In the genomic region with DNA sequence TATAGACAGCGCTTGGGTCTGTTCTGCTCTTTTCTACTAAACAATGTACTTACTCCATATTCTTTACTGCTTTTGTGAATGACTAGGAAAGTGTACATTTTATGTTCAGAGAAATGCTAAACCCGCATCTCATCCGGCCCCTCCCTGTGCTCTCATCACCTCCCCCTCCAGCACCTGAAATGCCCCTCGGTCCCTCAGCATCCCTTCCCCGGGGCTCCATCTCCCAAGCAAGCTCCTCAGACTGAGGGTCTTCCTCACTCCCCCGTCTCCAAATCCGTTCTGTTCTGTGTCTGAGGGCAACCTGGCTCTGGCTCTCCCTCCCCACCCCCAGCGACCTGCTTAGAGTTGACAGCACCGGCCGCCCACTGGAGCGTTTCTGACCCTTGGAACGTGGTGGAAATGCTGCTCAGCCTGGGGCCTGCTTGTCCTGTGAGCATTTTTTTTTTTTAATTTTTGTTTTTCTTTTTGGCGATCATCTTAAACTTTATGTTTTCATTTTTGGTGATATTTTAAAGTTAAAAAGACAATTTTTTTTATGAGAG, we compare ENCODE assay signal across 8 cellular contexts. TPM values are rescaled to one million over a fixed set of nuclear protein-coding genes. Genes with fewer than 3 reads are reported as not detected.
DNase-seq lines count a peak whose midpoint lies in the region; ATAC-seq and TF ChIP-seq lines count a peak whose summit lies in the region.

No MANE protein-coding gene starts in this region.

- H3K9me2 ChIP-seq in HCT116 (ENCODE audit: insufficient read depth): no peaks in the 10 kb centered on the region

- no peak for TF ChIP-seq RAD21 in HCT116 (IDR thresholded peaks at IDR 0.05; ENCODE audit: low read depth)

- POLR2A ChIA-PET in HCT116 (lab: Charles Lee) (no interaction called here), WTC11 (lab: Charles Lee) (no interaction called here)

- intact Hi-C loops in HCT116 (cut with micrococcal nuclease): loop anchor here (10.0 kb wide), 1 partner anchor 267 kb away; no protein-coding TSS in a partner anchor

- TF ChIP-seq CTCF in HCT116 (IDR thresholded peaks at IDR 0.05 in 2 of 3, conservative IDR thresholded peaks at IDR 0.05 in 1 of 3; ENCODE audit: borderline replicate concordance in 1 of 3, insufficient read depth in 1 of 3, low read depth in 2 of 3, low read length in 2 of 3): no peak
- TF ChIP-seq CTCF in WTC11 (IDR thresholded peaks at IDR 0.05): no peak

- ATAC-seq in HCT116 (no peak), WTC11 (no peak)

- H3K4me3 Mint-ChIP-seq in WTC11: peak overlapping the region; percentile 71

- H3K9me3 ChIP-seq in HCT116 (ENCODE audit: control insufficient read depth in 1 of 2, insufficient read depth in 1 of 2, low read depth in 1 of 2, low read length in 2 of 2): peaks cover 0 to 8% of the 10 kb centered on the region in 2 experiments; a peak in 1 of 4 replicates

- H3K4me3 ChIP-seq in HCT116 (replicated peaks in 1 of 2; ENCODE audit: low read depth in 1 of 2, low read length in 2 of 2): peak overlapping the region; percentile 61 to 65
- H3K4me3 ChIP-seq in iPS-11a (ENCODE audit: low read depth, low read length): peak overlapping the region; percentile 67
- peak overlapping the region; percentile 67 to 92 (median 81) for H3K4me3 ChIP-seq in skin epidermis

- peaks cover 4% of the 10 kb centered on the region; the same call in 1 of the 2 replicates for H3K9me3 Mint-ChIP-seq in WTC11

- H3K27me3 Mint-ChIP-seq in WTC11 (ENCODE audit: low read depth): no peaks in the 10 kb centered on the region

- peaks cover 12% of the 10 kb centered on the region for H3K4me1 Mint-ChIP-seq in WTC11

- H4K20me1 ChIP-seq in HCT116 (ENCODE audit: insufficient read depth): no peaks in the 10 kb centered on the region

- H3K9ac ChIP-seq in HCT116 (ENCODE audit: low read length): peak overlapping the region; percentile 67

- no peak for TF ChIP-seq POLR2A in HCT116 (IDR thresholded peaks at IDR 0.05; ENCODE audit: borderline replicate concordance, extremely low read depth, insufficient read depth, insufficient read length)

- H3K4me1 ChIP-seq in HCT116 (ENCODE audit: control insufficient read depth in 1 of 2, insufficient read depth in 2 of 2, low read length in 2 of 2): peaks cover 9 to 31% of the 10 kb centered on the region in 2 experiments

- peak overlapping the region; percentile 95 for H3K4me2 ChIP-seq in HCT116 (ENCODE audit: low read length)

- H3K27ac Mint-ChIP-seq in WTC11: no peak overlapping the region

- H3K36me3 Mint-ChIP-seq in WTC11: peaks cover 14% of the 10 kb centered on the region

- peaks cover 10% of the 10 kb centered on the region for H3K79me2 ChIP-seq in HCT116 (ENCODE audit: insufficient read depth, low read length)

- CTCF ChIA-PET in HCT116 (lab: Charles Lee) (no interaction called here), WTC11 (lab: Charles Lee) (interaction anchor here (0.8 kb wide), 1 partner anchor 12 kb away, joined by 3 read pairs; no protein-coding TSS in a partner anchor)

- BruUV-seq in HCT116 (replicated peaks; lab: Mats Ljungman, UMichigan): no TSS peak

- no peaks in the 10 kb centered on the region for H3K27me3 ChIP-seq in HCT116 (ENCODE audit: insufficient read depth, low read length)

- no peak overlapping the region for H2AFZ ChIP-seq in HCT116 (ENCODE audit: low read depth, low read length, poor library complexity, severe bottlenecking)

- H3K36me3 ChIP-seq in HCT116 (ENCODE audit: control insufficient read depth in 1 of 2, insufficient read depth in 2 of 2, low read length in 2 of 2): peaks cover 2 to 8% of the 10 kb centered on the region in 2 experiments; a peak in 2 of 4 replicates

- RAD21 ChIA-PET in HCT116 (lab: Charles Lee; ENCODE audit: low non-redundant PET in 1 of 2, low total read pairs in 2 of 2, uncharacterized antibody in 2 of 2, unreplicated experiment in 2 of 2): no interaction called here

- H3K27ac ChIP-seq in HCT116 (ENCODE audit: low read depth, low read length) (no peak overlapping the region; the same call in 1 of the 2 replicates), skin epidermis (peak overlapping the region in 5 of 21 experiments; percentile 67 to 92 (median 86))

- DNase-seq in HCT116 (ENCODE audit: low read depth, low spot score): no peak
- DNase-seq in WTC11 (ENCODE audit: low spot score): no peak
- no peak for DNase-seq in activated effector memory CD4-positive, alpha-beta T cell treated with anti-CD3 and anti-CD28 coated beads, Interleukin-2, amount 50 U/mL, for 16 hours
- DNase-seq in DMS79 (lab: John Stamatoyannopoulos, UW): no peak
- no peak for DNase-seq in UCSD-AML1 (lab: John Stamatoyannopoulos, UW; ENCODE audit: unreplicated experiment)
- DNase-seq in cerebellum (ENCODE audit: low spot score): no peak

TF ChIP-seq in HCT116, 20 proteins besides CTCF, POLR2A, EP300 and RAD21 (continues in another document):
- no peak for TF ChIP-seq SP1 (IDR thresholded peaks at IDR 0.05; ENCODE audit: low read depth)
- TF ChIP-seq, protein P1, sequence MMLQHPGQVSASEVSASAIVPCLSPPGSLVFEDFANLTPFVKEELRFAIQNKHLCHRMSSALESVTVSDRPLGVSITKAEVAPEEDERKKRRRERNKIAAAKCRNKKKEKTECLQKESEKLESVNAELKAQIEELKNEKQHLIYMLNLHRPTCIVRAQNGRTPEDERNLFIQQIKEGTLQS (IDR thresholded peaks at IDR 0.05): no peak
- no peak for TF ChIP-seq EGR1 (IDR thresholded peaks at IDR 0.05; ENCODE audit: low read depth)
- no peak for TF ChIP-seq SIN3A (IDR thresholded peaks at IDR 0.05; ENCODE audit: low read depth)
- no peak for TF ChIP-seq CEBPB (IDR thresholded peaks at IDR 0.05; ENCODE audit: low read depth)
- no peak for TF ChIP-seq EZH2 (IDR thresholded peaks at IDR 0.05)
- TF ChIP-seq SRF (IDR thresholded peaks at IDR 0.05; ENCODE audit: low read depth): no peak
- no peak for TF ChIP-seq CBX3 (IDR thresholded peaks at IDR 0.05; ENCODE audit: low read depth)

TF ChIP-seq in WTC11, 78 proteins besides CTCF, POLR2A, EP300 and RAD21:
- TF ChIP-seq ATF2 (CRISPR knock-in tag; IDR thresholded peaks at IDR 0.05; ENCODE audit: borderline replicate concordance, low read depth) (no peak), IRF2 (CRISPR knock-in tag; IDR thresholded peaks at IDR 0.05; ENCODE audit: borderline replicate concordance, low read depth) (no peak), MYBL2 (CRISPR knock-in tag; IDR thresholded peaks at IDR 0.05) (no peak), PRRX2 (CRISPR knock-in tag; IDR thresholded peaks at IDR 0.05) (no peak), ZNF121 (CRISPR knock-in tag; IDR thresholded peaks at IDR 0.05) (no peak), ZNF425 (CRISPR knock-in tag; conservative IDR thresholded peaks at IDR 0.05) (no peak)
- TF ChIP-seq, protein P1 (CRISPR knock-in tag; conservative IDR thresholded peaks at IDR 0.05): no peak

RNA-seq across cellular contexts. Expression of gene SELENOO, which starts 1.4 kb away (rescaled TPM):
- total RNA-seq in HCT116 (2021; ENCODE audit: unreplicated experiment) (29.6 TPM), WTC11 (2021) (27.0 to 29.8 TPM (median 28.8 TPM) in 3 replicates), cerebellum (10.0 TPM)
- polyA plus RNA-seq in HCT116 (2012): 27.2 and 30.6 TPM in 2 replicates

RNA-seq across cellular contexts. Expression of gene TRABD, which starts 16.5 kb away (rescaled TPM):
- 90.3 TPM for total RNA-seq in HCT116 (2021; ENCODE audit: unreplicated experiment)
- 81.3 and 109 TPM in 2 replicates for polyA plus RNA-seq in HCT116 (2012)
- 79.9 to 90.4 TPM (median 81.3 TPM) in 3 replicates for total RNA-seq in WTC11 (2021)
- 5.7 TPM for total RNA-seq in cerebellum

RNA-seq across cellular contexts. Expression of gene PANX2, which starts 31.7 kb away (rescaled TPM):
- total RNA-seq in HCT116 (2021; ENCODE audit: unreplicated experiment) (8.0 TPM), WTC11 (2021) (10.2 to 10.7 TPM (median 10.3 TPM) in 3 replicates), cerebellum (2.7 TPM)
- 6.5 and 11.2 TPM in 2 replicates for polyA plus RNA-seq in HCT116 (2012)

RNA-seq across cellular contexts. Expression of gene TUBGCP6, which starts 42.6 kb away (rescaled TPM):
- total RNA-seq in HCT116 (2021; ENCODE audit: unreplicated experiment) (38.6 TPM), WTC11 (2021) (36.3 to 45.4 TPM (median 40.8 TPM) in 3 replicates), cerebellum (41.3 TPM)
- 27.0 and 29.9 TPM in 2 replicates for polyA plus RNA-seq in HCT116 (2012)

RNA-seq across cellular contexts. Expression of gene HDAC10, which starts 48.9 kb away (rescaled TPM):
- total RNA-seq in HCT116 (2021; ENCODE audit: unreplicated experiment): 67.5 TPM
- polyA plus RNA-seq in HCT116 (2012): 45.5 and 52.0 TPM in 2 replicates
- total RNA-seq in WTC11 (2021): 31.9 to 40.9 TPM (median 38.2 TPM) in 3 replicates
- 12.9 TPM for total RNA-seq in cerebellum

Comparison
In these comparisons a context has a peak if more than half of its experiments do, and no peak if none do; other contexts are left out.
1. RNA of gene TRABD, which starts 16.5 kb away (total RNA-seq): 79.9 to 90.4 TPM in WTC11 and 90.3 TPM in HCT116 (single experiment); 5.7 TPM in cerebellum (single experiment); every median in the first group is over 10 times any median in the second.
2. Peak in every context shown above with its lines, with median percentiles within 50 percentile points of each other: H3K4me3 ChIP-seq.